Comparison of ENCODE assay signal across 8 cellular contexts in genomic region chr11:18395735-18396504, GRCh38. TPM values are rescaled to one million over a fixed set of nuclear protein-coding genes. Genes with fewer than 3 reads are reported as not detected.
DNase-seq lines count a peak whose midpoint lies in the region; ATAC-seq and TF ChIP-seq lines count a peak whose summit lies in the region.

No MANE protein-coding gene starts in this region.

- peaks cover 62% of the 10 kb centered on the region for H3K36me3 Mint-ChIP-seq in activated CD4-positive, alpha-beta T cell treated with anti-CD3 and anti-CD28 coated beads, Interleukin-2, amount 10 ng/mL, durations not matched to agents 24 days and 14 days (ENCODE audit: low read depth)

- CTCF ChIA-PET in BJ (lab: Yijun Ruan, JAX) = interaction anchor here (1.2 to 3.5 kb wide), 3 partner anchors 12 to 151 kb away, joined by 3 to 21 read pairs (median 18); no protein-coding TSS in a partner anchor

- H3K9me3 Mint-ChIP-seq in activated CD4-positive, alpha-beta T cell treated with anti-CD3 and anti-CD28 coated beads, Interleukin-2, amount 10 ng/mL, durations not matched to agents 24 days and 14 days = no peaks in the 10 kb centered on the region

- ATAC-seq in GM19324 (IDR thresholded peaks at IDR 0.05; ENCODE audit: low FRiP score, unreplicated experiment) (peak; percentile 87), HG03460 (IDR thresholded peaks at IDR 0.05; ENCODE audit: unreplicated experiment) (peak; percentile 56), left colon (peak; percentile 80)

- H3K4me1 Mint-ChIP-seq in activated CD4-positive, alpha-beta T cell treated with anti-CD3 and anti-CD28 coated beads, Interleukin-2, amount 10 ng/mL, durations not matched to agents 24 days and 14 days = peaks cover 54% of the 10 kb centered on the region

- peaks cover 16% of the 10 kb centered on the region for H3K36me3 ChIP-seq in BJ (ENCODE audit: control insufficient read depth, insufficient read depth, low read length)

- no peaks in the 10 kb centered on the region for H3K27me3 Mint-ChIP-seq in activated CD4-positive, alpha-beta T cell treated with anti-CD3 and anti-CD28 coated beads, Interleukin-2, amount 10 ng/mL, durations not matched to agents 24 days and 14 days

- DNase-seq in BJ (ENCODE audit: low read depth) (peak; percentile 98), NCI-H526 (lab: John Stamatoyannopoulos, UW) (peak; percentile 99), coronary artery (ENCODE audit: low spot score) (peak; percentile 99), left colon (peak; percentile 98 to 99)
- DNase-seq in activated CD4-positive, alpha-beta T cell treated with anti-CD3 and anti-CD28 coated beads, Interleukin-2, amount 10 ng/mL, durations not matched to agents 24 days and 14 days = peak; percentile 99
- peak; percentile 88 to 92 for DNase-seq in stimulated activated CD4-positive, alpha-beta T cell treated with anti-CD3 and anti-CD28 coated beads, Interleukin-1b, Interleukin-23, amount 100 ng/mL, for 4 hours (ENCODE audit: low read depth in 2 of 2)

- no peaks in the 10 kb centered on the region for H3K27me3 ChIP-seq in BJ (ENCODE audit: control insufficient read depth, insufficient read depth, low read length)

- peak overlapping the region; percentile 77 for H3K4me3 ChIP-seq in BJ (ENCODE audit: low read depth, low read length)
- peak overlapping the region; percentile 98 for H3K4me3 ChIP-seq in coronary artery

- H3K4me3 Mint-ChIP-seq in activated CD4-positive, alpha-beta T cell treated with anti-CD3 and anti-CD28 coated beads, Interleukin-2, amount 10 ng/mL, durations not matched to agents 24 days and 14 days = peak overlapping the region; percentile 97

- peak overlapping the region; percentile 98 for H3K27ac Mint-ChIP-seq in activated CD4-positive, alpha-beta T cell treated with anti-CD3 and anti-CD28 coated beads, Interleukin-2, amount 10 ng/mL, durations not matched to agents 24 days and 14 days

- POLR2A ChIA-PET in BJ (lab: Charles Lee) = interaction anchor here (0.5 to 3.3 kb wide), 17 partner anchors 12 to 238 kb away, joined by 3 to 63 read pairs (median 4); partner anchors contain the start of genes HPS5 and SPTY2D1

- no peak for TF ChIP-seq CTCF in BJ (IDR thresholded peaks at IDR 0.05; ENCODE audit: insufficient read depth, low read depth, low read length)
- TF ChIP-seq CTCF in coronary artery (IDR thresholded peaks at IDR 0.05) = no peak

- H3K27ac ChIP-seq in coronary artery = peak overlapping the region; percentile 92 to 99

- intact Hi-C loops in activated CD4-positive, alpha-beta T cell treated with anti-CD3 and anti-CD28 coated beads, Interleukin-2, amount 10 ng/mL, durations not matched to agents 24 days and 14 days (cut with micrococcal nuclease) = loop anchor here (1.0 to 10.0 kb wide), 6 partner anchors 130 to 1121 kb away; partner anchors contain the start of genes E2F8, NUCB2, SAAL1 and SERGEF
- intact Hi-C loops in left colon (cut with DNase I, micrococcal nuclease) = loop anchor here in 1 of 2 donors (5.0 to 10.0 kb wide), 2 partner anchors 74 to 119 kb away; partner anchors contain the start of genes GTF2H1 and HPS5

RNA-seq across cellular contexts. Expression of gene LDHA, which starts 1.6 kb away (rescaled TPM):
- polyA plus RNA-seq in BJ (2011; rRNA removed) = 946 and 2,237 TPM in 2 replicates
- 914 and 1,006 TPM in 2 replicates for polyA minus RNA-seq in BJ (2011; rRNA and poly(A)+ RNA removed)
- 1,753 and 1,772 TPM in 2 replicates for total RNA-seq in activated CD4-positive, alpha-beta T cell treated with anti-CD3 and anti-CD28 coated beads, Interleukin-2, amount 10 ng/mL, durations not matched to agents 24 days and 14 days
- 100 to 1,000 TPM; 513 to 576 TPM for total RNA-seq in left colon

RNA-seq across cellular contexts. Expression of gene LDHC, which starts 16.2 kb away (rescaled TPM):
- 0.10 TPM in 1 of 2 replicates, not detected in the other for polyA plus RNA-seq in BJ (2011; rRNA removed)
- polyA minus RNA-seq in BJ (2011; rRNA and poly(A)+ RNA removed) = not detected in 2 replicates
- total RNA-seq in activated CD4-positive, alpha-beta T cell treated with anti-CD3 and anti-CD28 coated beads, Interleukin-2, amount 10 ng/mL, durations not matched to agents 24 days and 14 days = 0.64 TPM in 1 of 2 replicates, not detected in the other
- total RNA-seq in left colon = 1 to 10 TPM in 1 of 2 donors, not detected in 1; 1.9 TPM

RNA-seq across cellular contexts. Expression of gene LDHAL6A, which starts 59.7 kb away (rescaled TPM):
- not detected in 2 replicates for polyA plus RNA-seq in BJ (2011; rRNA removed)
- 0.09 TPM in 1 of 2 replicates, not detected in the other for polyA minus RNA-seq in BJ (2011; rRNA and poly(A)+ RNA removed)
- total RNA-seq in activated CD4-positive, alpha-beta T cell treated with anti-CD3 and anti-CD28 coated beads, Interleukin-2, amount 10 ng/mL, durations not matched to agents 24 days and 14 days = not detected in 2 replicates
- total RNA-seq in left colon = not detected

Comparison
In these comparisons a context has a peak if more than half of its experiments do, and no peak if none do; other contexts are left out.
1. Peak in every context shown above with its lines: DNase-seq, ATAC-seq, H3K4me3 ChIP-seq and H3K27ac ChIP-seq.